In genomic region chr9:99134893-99135341, GRCh38 we compare ENCODE assay signal across 10 cellular contexts. TPM values are rescaled to one million over a fixed set of nuclear protein-coding genes. Genes with fewer than 3 reads are reported as not detected.
DNase-seq lines count a peak whose midpoint lies in the region; ATAC-seq and TF ChIP-seq lines count a peak whose summit lies in the region.
"Had no signal": no experiment of that assay in that cellular context is flagged by ENCODE, and none has a peak within 500 bp of the region (broad histone marks: within the 10 kb centered on the region; RNA-seq: fewer than 3 reads in every experiment).

No MANE protein-coding gene starts in this region.

- H3K4me3 Mint-ChIP-seq in H9 = no peak overlapping the region

- no peak overlapping the region for H3K56ac ChIP-seq in H9 (ENCODE audit: insufficient read length, low read depth, low read length)

- ATAC-seq in HG03521 (IDR thresholded peaks at IDR 0.05; ENCODE audit: unreplicated experiment) = no peak

- H3K36me3 Mint-ChIP-seq in H9 (ENCODE audit: insufficient read depth in 1 of 3, low read depth in 3 of 3) = peaks cover 10 to 17% (median 14%) of the 10 kb centered on the region in 3 experiments; a peak in 6 of 7 replicates

- H4K5ac ChIP-seq in H9 (ENCODE audit: insufficient read length, low read depth, low read length) = no peak overlapping the region

- no peak overlapping the region for H3K14ac ChIP-seq in H9 (ENCODE audit: insufficient read depth, low read length)

- H3K4me1 ChIP-seq in Karpas-422 (ENCODE audit: low read length) (peaks cover 23% of the 10 kb centered on the region), H9 (ENCODE audit: insufficient read depth, low read length) (peaks cover 3% of the 10 kb centered on the region; the same call in 1 of the 2 replicates), right atrium auricular region (no peaks in the 10 kb centered on the region)

- H3K9me3 ChIP-seq in Karpas-422 (ENCODE audit: low read length) (no peaks in the 10 kb centered on the region), H9 (ENCODE audit: control insufficient read depth, low read depth, low read length) (no peaks in the 10 kb centered on the region), right atrium auricular region (no peaks in the 10 kb centered on the region)

- H4K91ac ChIP-seq in H9 (ENCODE audit: insufficient read length, low read depth, low read length) = no peak overlapping the region

- peak; percentile 16 for DNase-seq in A172 (ENCODE audit: low spot score)
- peak; percentile 55 for DNase-seq in GM06990 (ENCODE audit: extremely low read depth, insufficient read length)
- peak; percentile 74 for DNase-seq in RPMI7951 (ENCODE audit: low read depth)
- peak; percentile 55 for DNase-seq in fibroblast of mammary gland (ENCODE audit: low read depth)
- DNase-seq in Karpas-422 = no peak
- no peak for DNase-seq in H9
- no peak for DNase-seq in right atrium auricular region (ENCODE audit: low spot score)
- DNase-seq: DMS79 had no signal

- H3K4me3 ChIP-seq in GM06990 (replicated peaks; ENCODE audit: low read depth, low read length) (no peak overlapping the region), fibroblast of mammary gland (ENCODE audit: control insufficient read depth, low read depth, low read length) (no peak overlapping the region), Karpas-422 (ENCODE audit: low read length) (no peak overlapping the region), right atrium auricular region (no peak overlapping the region)

- H3K36me3 ChIP-seq in GM06990 (ENCODE audit: control insufficient read depth, insufficient read depth, low read length) (no peaks in the 10 kb centered on the region), Karpas-422 (ENCODE audit: insufficient read depth, low read length) (no peaks in the 10 kb centered on the region), right atrium auricular region (no peaks in the 10 kb centered on the region)

- H2BK20ac ChIP-seq in H9 (ENCODE audit: low read depth, low read length, poor library complexity, severe bottlenecking) = no peak overlapping the region

- H3K79me2 ChIP-seq in Karpas-422 (ENCODE audit: low read length) (no peaks in the 10 kb centered on the region), H9 (ENCODE audit: insufficient read depth, low read length) (no peaks in the 10 kb centered on the region)

- H3K4me2 ChIP-seq in Karpas-422 (ENCODE audit: low read depth, low read length, poor library complexity, severe bottlenecking) (no peak overlapping the region), H9 (ENCODE audit: insufficient read depth, insufficient read length, low read length) (no peak overlapping the region)

- H2AFZ ChIP-seq in Karpas-422 (ENCODE audit: low read length) (no peak overlapping the region), H9 (ENCODE audit: low read length) (no peak overlapping the region)

- no peaks in the 10 kb centered on the region for H3K9me2 ChIP-seq in Karpas-422 (replicated peaks; ENCODE audit: insufficient read depth, low read length)

- H3K9ac ChIP-seq in Karpas-422 (ENCODE audit: low read length) (no peak overlapping the region), H9 (ENCODE audit: extremely low read depth, insufficient read length, low read length) (no peak overlapping the region)

- TF ChIP-seq CTCF in GM06990 (IDR thresholded peaks at IDR 0.05; ENCODE audit: insufficient read depth, low read length, poor library complexity, severe bottlenecking) (no peak), fibroblast of mammary gland (conservative IDR thresholded peaks at IDR 0.05; ENCODE audit: control insufficient read depth, insufficient read depth, low read depth, low read length) (no peak), H9 (conservative IDR thresholded peaks at IDR 0.05) (no peak), right atrium auricular region (IDR thresholded peaks at IDR 0.05) (no peak)

- no peak overlapping the region for H3K27ac ChIP-seq in Karpas-422 (ENCODE audit: low read length)
- no peak overlapping the region for H3K27ac ChIP-seq in H9 (ENCODE audit: insufficient read length, low read depth, low read length)
- no peak overlapping the region for H3K27ac ChIP-seq in right atrium auricular region
- H3K27ac ChIP-seq: HL-60 had no signal

- peaks cover 4% of the 10 kb centered on the region in 2 experiments for H3K4me1 Mint-ChIP-seq in H9

- no peak overlapping the region for H2BK5ac ChIP-seq in H9 (ENCODE audit: insufficient read length, low read length)

- H3K27me3 ChIP-seq in GM06990 (replicated peaks; ENCODE audit: control insufficient read depth, insufficient read depth, low read length) (no peaks in the 10 kb centered on the region), Karpas-422 (ENCODE audit: low read length) (no peaks in the 10 kb centered on the region), H9 (ENCODE audit: insufficient read depth, low read length) (no peaks in the 10 kb centered on the region), right atrium auricular region (no peaks in the 10 kb centered on the region)

- H3K4ac ChIP-seq in H9 (ENCODE audit: low read depth, low read length) = no peak overlapping the region

- H3T11ph ChIP-seq in H9 (ENCODE audit: low read length) = no peak overlapping the region

- H3K27ac Mint-ChIP-seq in H9 = no peak overlapping the region

- H2AK5ac ChIP-seq in H9 (ENCODE audit: insufficient read length, low read length) = no peak overlapping the region

- no peak overlapping the region for H3K23ac ChIP-seq in H9 (ENCODE audit: insufficient read length, low read depth, low read length)

- no peaks in the 10 kb centered on the region for H3K9me3 Mint-ChIP-seq in H9

- no peaks in the 10 kb centered on the region for H3K23me2 ChIP-seq in H9 (ENCODE audit: insufficient read length, low read depth, low read length, poor library complexity, severe bottlenecking)

- H4K20me1 ChIP-seq in Karpas-422 (ENCODE audit: insufficient read depth, low read depth, low read length) = no peaks in the 10 kb centered on the region
- H4K20me1 ChIP-seq in H9 (ENCODE audit: control insufficient read depth, insufficient read depth, insufficient read length) = no peaks in the 10 kb centered on the region

- no peaks in the 10 kb centered on the region for H3K27me3 Mint-ChIP-seq in H9 (ENCODE audit: low read depth)

- no peak overlapping the region for H2BK120ac ChIP-seq in H9 (ENCODE audit: low read depth, low read length, poor library complexity, severe bottlenecking)

- no peak overlapping the region for H2BK12ac ChIP-seq in H9 (ENCODE audit: insufficient read length, low read depth, low read length)

- H3K79me1 ChIP-seq in H9 (ENCODE audit: insufficient read depth, low read depth, low read length, poor library complexity, severe bottlenecking) = no peaks in the 10 kb centered on the region

- no peak overlapping the region for H4K8ac ChIP-seq in H9 (replicated peaks; ENCODE audit: insufficient read length, low read depth, low read length)

- no peak overlapping the region for H3K18ac ChIP-seq in H9 (ENCODE audit: insufficient read length, low read depth, low read length)

- H2BK15ac ChIP-seq in H9 (ENCODE audit: low read depth, low read length) = no peak overlapping the region

RNA-seq across cellular contexts. Expression of gene TGFBR1, which starts 30.0 kb away (rescaled TPM):
- total RNA-seq in A172 (2014; rRNA removed; shearing (Covaris generic)) = 30.3 and 31.1 TPM in 2 replicates
- 51.5 and 54.8 TPM in 2 replicates for total RNA-seq in RPMI7951 (2014; rRNA removed; shearing (Covaris generic))
- 7.2 and 17.9 TPM in 2 replicates for total RNA-seq in Karpas-422 (2014; rRNA removed; shearing (Covaris generic); ENCODE audit: low replicate concordance)
- total RNA-seq in H9 (2021) = 48.6 and 59.3 TPM in 2 replicates
- 10 to 100 TPM in 1 of 2 donors, 1 to 10 TPM in 1; 8.0 to 15.4 TPM for total RNA-seq in right atrium auricular region

Comparison
In these comparisons a context has a peak if more than half of its experiments do, and no peak if none do; other contexts are left out.
1. DNase-seq: peak in A172 (single experiment), GM06990 (single experiment), RPMI7951 (single experiment) and fibroblast of mammary gland (single experiment); none in Karpas-422 (single experiment), H9 (single experiment) and right atrium auricular region (single experiment).